In genomic region chr13:39952244-39953233, GRCh38 we compare ENCODE assay signal across 9 cellular contexts.
DNase-seq lines count a peak whose midpoint lies in the region; ATAC-seq and TF ChIP-seq lines count a peak whose summit lies in the region.
"Had no signal": no experiment of that assay in that cellular context is flagged by ENCODE, and none has a peak within 500 bp of the region (broad histone marks: within the 10 kb centered on the region; RNA-seq: fewer than 3 reads in every experiment).

No MANE protein-coding gene starts in this region.

- no peaks in the 10 kb centered on the region for H3K27me3 ChIP-seq in CD4-positive, alpha-beta memory T cell (ENCODE audit: insufficient read depth, low read length)
- H3K27me3 ChIP-seq: neutrophil had no signal

- H3K4me1 Mint-ChIP-seq in CD4-positive, alpha-beta memory T cell: peaks cover 32 to 66% (median 45%) of the 10 kb centered on the region in 4 donors

- H3K4me3 Mint-ChIP-seq in CD4-positive, alpha-beta memory T cell: peak overlapping the region in 7 of 8 donors; percentile 13 to 64 (median 45)

- DNase-seq in CD4-positive, alpha-beta memory T cell: peak in 2 of 5 donors; percentile 10 to 17
- peak; percentile 26 for DNase-seq in HT1080 (ENCODE audit: low read depth)
- DNase-seq in cardiac fibroblast (ENCODE audit: low read depth in 2 of 2): peak; percentile 74 to 82
- DNase-seq in lung microvascular endothelial cell (ENCODE audit: low read depth in 2 of 2): peak; percentile 99
- DNase-seq in mucosa of gallbladder (ENCODE audit: low spot score): no peak
- no peak for DNase-seq in ACHN

- H3K9me3 ChIP-seq in CD4-positive, alpha-beta memory T cell (ENCODE audit: control insufficient read depth in 1 of 2, low read length in 2 of 2): no peaks in the 10 kb centered on the region
- H3K9me3 ChIP-seq: neutrophil had no signal

- H3K27ac Mint-ChIP-seq in CD4-positive, alpha-beta memory T cell: peak overlapping the region; percentile 44 to 94 (median 86)

- intact Hi-C loops in CD4-positive, alpha-beta memory T cell (cut with micrococcal nuclease): no loop called here

- H3K4me3 ChIP-seq in CD4-positive, alpha-beta memory T cell (ENCODE audit: low read length in 2 of 2): no peak overlapping the region
- H3K4me3 ChIP-seq in cardiac fibroblast (replicated peaks in 1 of 2; ENCODE audit: low read depth in 2 of 2, low read length in 2 of 2): no peak overlapping the region

- no peaks in the 10 kb centered on the region for H3K27me3 Mint-ChIP-seq in CD4-positive, alpha-beta memory T cell

- in situ Hi-C loops in ACHN (cut with HindIII; ENCODE audit: low pct_ligation_motif_present, low pct_unique_long_range_greater_than_20kb, low sequenced_read_pairs): no loop called here

- peaks cover 43% of the 10 kb centered on the region for H3K4me1 ChIP-seq in CD4-positive, alpha-beta memory T cell (ENCODE audit: insufficient read depth, low read length)

- no peaks in the 10 kb centered on the region for H3K36me3 Mint-ChIP-seq in CD4-positive, alpha-beta memory T cell

- H3K36me3 ChIP-seq in CD4-positive, alpha-beta memory T cell (ENCODE audit: insufficient read depth, low read length): no peaks in the 10 kb centered on the region
- H3K36me3 ChIP-seq: neutrophil had no signal

- CTCF ChIA-PET in CD4-positive, alpha-beta memory T cell (lab: Charles Lee; ENCODE audit: partially characterized antibody): interaction anchor here (0.9 to 6.4 kb wide), 4 partner anchors 8 to 15 kb away, joined by 3 to 39 read pairs (median 4); no protein-coding TSS in a partner anchor

- no peak for ATAC-seq in HG02623 (IDR thresholded peaks at IDR 0.05; ENCODE audit: unreplicated experiment)
- ATAC-seq in HG02870 (IDR thresholded peaks at IDR 0.05; ENCODE audit: unreplicated experiment): no peak

- H3K27ac ChIP-seq in CD4-positive, alpha-beta memory T cell (ENCODE audit: low read depth, low read length): no peak overlapping the region
- H3K27ac ChIP-seq: neutrophil had no signal

- POLR2A ChIA-PET in CD4-positive, alpha-beta memory T cell (lab: Charles Lee; ENCODE audit: partially characterized antibody): interaction anchor here (1.4 kb wide), 1 partner anchor 234 kb away, joined by 3 read pairs; no protein-coding TSS in a partner anchor

- H3K9me3 Mint-ChIP-seq in CD4-positive, alpha-beta memory T cell: no peaks in the 10 kb centered on the region

- TF ChIP-seq CTCF in cardiac fibroblast (IDR thresholded peaks at IDR 0.05; ENCODE audit: low read depth, low read length): no peak

Comparison
In these comparisons a context has a peak if more than half of its experiments do, and no peak if none do; other contexts are left out.
1. DNase-seq: peak in HT1080 (single experiment), cardiac fibroblast (2 of 2) and lung microvascular endothelial cell (2 of 2); none in mucosa of gallbladder (single experiment) and ACHN (single experiment).